ENCODE assay signal across 35 cellular contexts in genomic region chr3:84245779-84246178, GRCh38.
"Had no signal": no experiment of that assay in that cellular context is flagged by ENCODE, and none has a peak within 500 bp of the region (broad histone marks: within the 10 kb centered on the region; RNA-seq: fewer than 3 reads in every experiment).

No MANE protein-coding gene starts in this region.

- DNase-seq: Karpas-422, Kasumi-1, MG63, MM.1S, MV-4-11, NCI-H1048, NCI-H1092, NCI-H1092 treated with DMSO at 0.1 percent for 48 hours, NCI-H1105, NCI-H1105 treated with DMSO at 0.1 percent for 48 hours, NCI-H1417, NCI-H1417 treated with DMSO at 0.1 percent for 48 hours, NCI-H1436, NCI-H1436 treated with DMSO at 0.1 percent for 48 hours, NCI-H146, NCI-H1694, NCI-H1694 treated with DMSO at 0.1 percent for 48 hours, NCI-H187, NCI-H187 treated with DMSO at 0.1 percent for 48 hours, NCI-H1930, NCI-H2029, NCI-H2029 treated with DMSO at 0.1 percent for 48 hours, NCI-H2081, NCI-H2081 treated with DMSO at 0.1 percent for 48 hours, NCI-H2107, NCI-H2171, NCI-H2171 treated with DMSO at 0.1 percent for 48 hours, NCI-H2227 treated with DMSO at 0.1 percent for 48 hours, NCI-H226, NCI-H345, NCI-H446, NCI-H446 treated with DMSO at 0.1 percent for 48 hours, NCI-H510A, NCI-H510A treated with DMSO at 0.1 percent for 48 hours had no signal

- H3K9ac ChIP-seq: KMS-11 had no signal

- H3K4me3 ChIP-seq: MG63 had no signal

- H3K27ac ChIP-seq: KMS-11 had no signal

- H3K36me3 ChIP-seq: MG63 had no signal

- H3K4me2 ChIP-seq: KMS-11 had no signal

- H3K27me3 ChIP-seq: MG63 had no signal

- H3K9me3 ChIP-seq: MG63 had no signal
